Comparison of ENCODE assay signal across 1 cellular context in the genomic region with DNA sequence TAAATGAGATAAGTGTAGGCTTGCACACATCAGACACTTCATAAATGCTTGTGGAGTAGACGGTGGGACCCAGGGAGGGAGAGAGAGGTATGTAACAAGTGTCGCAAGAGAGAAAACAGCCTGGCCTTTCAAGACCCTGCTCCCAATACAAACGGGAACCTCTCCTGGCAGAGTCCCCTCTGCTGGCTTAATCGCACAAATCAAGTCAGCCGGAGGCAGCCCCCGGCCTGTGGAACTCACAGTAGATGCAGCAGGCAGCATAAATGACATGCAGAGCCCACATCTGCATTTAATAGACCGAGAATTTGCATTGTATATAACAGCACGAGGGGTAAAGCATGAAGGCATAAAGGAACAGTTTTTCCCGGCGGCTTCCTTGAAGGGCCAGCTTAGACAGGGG.
A peak's percentile ranks its signal among the peaks of the same experiment; 100 is the strongest.
TF ChIP-seq lines count a peak whose summit lies in the region.

No MANE protein-coding gene starts in this region.

TF ChIP-seq in HepG2, 621 proteins besides CTCF, POLR2A, EP300 and RAD21:
- TF ChIP-seq MATR3 (CRISPR knock-in tag; IDR thresholded peaks at IDR 0.05) (no peak), ZNF839 (CRISPR knock-in tag; IDR thresholded peaks at IDR 0.05; ENCODE audit: borderline replicate concordance) (no peak), MZF1 (CRISPR knock-in tag; IDR thresholded peaks at IDR 0.05; ENCODE audit: borderline replicate concordance) (no peak), XRCC5 (optimal IDR thresholded peaks at IDR 0.05; ENCODE audit: low read length) (peak; percentile 7), ZKSCAN8 (CRISPR knock-in tag; IDR thresholded peaks at IDR 0.05; ENCODE audit: borderline replicate concordance) (peak; percentile 56; the same call in 1 of the 2 replicates), CEBPG (CRISPR knock-in tag; IDR thresholded peaks at IDR 0.05) (peak; percentile 32; the same call in 1 of the 2 replicates), ZNF777 (CRISPR knock-in tag; IDR thresholded peaks at IDR 0.05) (peak; percentile 13; the same call in 1 of the 2 replicates)
- TF ChIP-seq, protein P1, sequence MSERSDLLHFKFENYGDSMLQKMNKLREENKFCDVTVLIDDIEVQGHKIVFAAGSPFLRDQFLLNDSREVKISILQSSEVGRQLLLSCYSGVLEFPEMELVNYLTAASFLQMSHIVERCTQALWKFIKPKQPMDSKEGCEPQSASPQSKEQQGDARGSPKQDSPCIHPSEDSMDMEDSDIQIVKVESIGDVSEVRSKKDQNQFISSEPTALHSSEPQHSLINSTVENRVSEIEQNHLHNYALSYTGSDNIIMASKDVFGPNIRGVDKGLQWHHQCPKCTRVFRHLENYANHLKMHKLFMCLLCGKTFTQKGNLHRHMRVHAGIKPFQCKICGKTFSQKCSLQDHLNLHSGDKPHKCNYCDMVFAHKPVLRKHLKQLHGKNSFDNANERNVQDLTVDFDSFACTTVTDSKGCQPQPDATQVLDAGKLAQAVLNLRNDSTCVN (CRISPR knock-in tag; IDR thresholded peaks at IDR 0.05; ENCODE audit: borderline replicate concordance): no peak
